ENCODE assay signal across 15 cellular contexts in the genomic region with DNA sequence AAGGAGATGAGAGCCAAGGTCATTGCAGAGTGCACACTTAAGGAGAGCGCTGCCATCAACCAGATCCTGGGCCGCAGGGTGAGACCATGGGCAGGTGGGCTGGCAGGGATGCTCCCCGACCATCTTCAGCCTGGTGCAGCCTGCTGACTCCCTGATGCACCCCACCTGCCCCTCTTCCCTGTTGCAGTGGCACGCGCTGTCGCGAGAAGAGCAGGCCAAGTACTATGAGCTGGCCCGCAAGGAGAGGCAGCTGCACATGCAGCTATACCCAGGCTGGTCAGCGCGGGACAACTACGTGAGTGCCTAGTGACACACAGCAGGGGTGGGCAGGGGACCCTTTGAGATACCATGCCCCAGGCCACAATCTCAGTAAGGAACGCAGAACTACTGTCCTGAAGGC. TPM values are rescaled to one million over a fixed set of nuclear protein-coding genes. Genes with fewer than 3 reads are reported as not detected.
DNase-seq lines count a peak whose midpoint lies in the region; ATAC-seq and TF ChIP-seq lines count a peak whose summit lies in the region.
"Had no signal": no experiment of that assay in that cellular context is flagged by ENCODE, and none has a peak within 500 bp of the region (broad histone marks: within the 10 kb centered on the region; RNA-seq: fewer than 3 reads in every experiment).

No MANE protein-coding gene starts in this region.

- H3K36me3 ChIP-seq in lower lobe of right lung (peaks cover 85% of the 10 kb centered on the region), GM23338 (ENCODE audit: insufficient read depth) (peaks cover 6% of the 10 kb centered on the region; the same call in 1 of the 2 replicates)

- POLR2A ChIA-PET in activated CD8-positive, alpha-beta T cell treated with anti-CD3 and anti-CD28 coated beads for 36 hours (lab: Charles Lee): interaction anchor here (1.1 to 9.6 kb wide), 5 partner anchors 7 to 135 kb away, joined by 3 to 63 read pairs (median 4); no protein-coding TSS in a partner anchor

- ATAC-seq in left cardiac atrium (no peak), right cardiac atrium (no peak), lower lobe of right lung (no peak), GM23338 (no peak)
- no peak for ATAC-seq in activated CD8-positive, alpha-beta T cell treated with anti-CD3 and anti-CD28 coated beads for 36 hours
- ATAC-seq: heart right ventricle had no signal

- CTCF ChIA-PET in activated CD8-positive, alpha-beta T cell treated with anti-CD3 and anti-CD28 coated beads for 36 hours (lab: Charles Lee): interaction anchor here (5.3 to 38.2 kb wide), 3 partner anchors 8 to 116 kb away, joined by 27 to 1049 read pairs (median 101); no protein-coding TSS in a partner anchor

- intact Hi-C loops in left cardiac atrium (cut with DNase I) (loop anchor here (5.0 kb wide), 2 partner anchors 41 to 101 kb away; no protein-coding TSS in a partner anchor), right cardiac atrium (cut with DNase I) (loop anchor here (5.0 to 10.0 kb wide), 2 partner anchors 41 to 98 kb away; no protein-coding TSS in a partner anchor), lower lobe of right lung (cut with DNase I) (no loop called here)
- intact Hi-C loops in activated CD8-positive, alpha-beta T cell treated with anti-CD3 and anti-CD28 coated beads for 36 hours (cut with micrococcal nuclease): no loop called here

- no peak overlapping the region for H3K4me2 ChIP-seq in GM23338

- no peaks in the 10 kb centered on the region for H3K9me3 Mint-ChIP-seq in activated CD8-positive, alpha-beta T cell treated with anti-CD3 and anti-CD28 coated beads for 36 hours
- H3K9me3 Mint-ChIP-seq in type B pancreatic cell (no peaks in the 10 kb centered on the region), GM23338 (no peaks in the 10 kb centered on the region)
- H3K9me3 Mint-ChIP-seq: dendritic cell treated with granulocyte-macrophage colony-stimulating factor and Interleukin-4, amounts not matched to agents 40 ng/mL and 50 ng/mL, for 4 days; T-helper 1 cell treated with Interleukin-12 subunit alpha and Interleukin-12 subunit beta and Interleukin-4 antibody, amounts not matched to agents 30 μg/mL and 1 μg/mL, for 36 hours had no signal

- no peak overlapping the region for H3K4me3 Mint-ChIP-seq in activated CD8-positive, alpha-beta T cell treated with anti-CD3 and anti-CD28 coated beads for 36 hours
- H3K4me3 Mint-ChIP-seq in type B pancreatic cell (no peak overlapping the region), GM23338 (no peak overlapping the region)
- H3K4me3 Mint-ChIP-seq: dendritic cell treated with granulocyte-macrophage colony-stimulating factor and Interleukin-4, amounts not matched to agents 40 ng/mL and 50 ng/mL, for 4 days; T-helper 1 cell treated with Interleukin-12 subunit alpha and Interleukin-12 subunit beta and Interleukin-4 antibody, amounts not matched to agents 30 μg/mL and 1 μg/mL, for 36 hours had no signal

- peaks cover 42% of the 10 kb centered on the region for H3K36me3 Mint-ChIP-seq in activated CD8-positive, alpha-beta T cell treated with anti-CD3 and anti-CD28 coated beads for 36 hours (ENCODE audit: low read depth)
- H3K36me3 Mint-ChIP-seq in type B pancreatic cell (peaks cover 3% of the 10 kb centered on the region), GM23338 (ENCODE audit: low read depth) (peaks cover 25% of the 10 kb centered on the region)

- peaks cover 8% of the 10 kb centered on the region; the same call in 1 of the 2 replicates for H3F3A ChIP-seq in GM23338 (replicated peaks; ENCODE audit: low read depth)

- no peaks in the 10 kb centered on the region for H3K9me2 ChIP-seq in GM23338 (ENCODE audit: insufficient read depth)

- peaks cover 8% of the 10 kb centered on the region for H3K79me2 ChIP-seq in GM23338 (replicated peaks; ENCODE audit: insufficient read depth)

- H3K27ac ChIP-seq in right cardiac atrium (ENCODE audit: low read length) (no peak overlapping the region), lower lobe of right lung (no peak overlapping the region), GM23338 (ENCODE audit: low read depth) (no peak overlapping the region)
- H3K27ac ChIP-seq: heart right ventricle, parathyroid adenoma had no signal

- H3K4me1 ChIP-seq in right cardiac atrium (ENCODE audit: control insufficient read depth, insufficient read depth, low read length): peaks cover 5% of the 10 kb centered on the region
- peaks cover 30% of the 10 kb centered on the region for H3K4me1 ChIP-seq in lower lobe of right lung
- H3K4me1 ChIP-seq in GM23338 (ENCODE audit: insufficient read depth): peaks cover 6% of the 10 kb centered on the region; the same call in 1 of the 2 replicates

- H3K27ac Mint-ChIP-seq in activated CD8-positive, alpha-beta T cell treated with anti-CD3 and anti-CD28 coated beads for 36 hours: peak overlapping the region; percentile 43
- H3K27ac Mint-ChIP-seq in type B pancreatic cell (no peak overlapping the region), GM23338 (no peak overlapping the region)
- H3K27ac Mint-ChIP-seq: dendritic cell treated with granulocyte-macrophage colony-stimulating factor and Interleukin-4, amounts not matched to agents 40 ng/mL and 50 ng/mL, for 4 days; T-helper 1 cell treated with Interleukin-12 subunit alpha and Interleukin-12 subunit beta and Interleukin-4 antibody, amounts not matched to agents 30 μg/mL and 1 μg/mL, for 36 hours had no signal

- H3K4me3 ChIP-seq in right cardiac atrium (ENCODE audit: low read length) (no peak overlapping the region), lower lobe of right lung (no peak overlapping the region), GM23338 (no peak overlapping the region)
- H3K4me3 ChIP-seq: heart right ventricle had no signal

- H4K20me1 ChIP-seq in GM23338 (replicated peaks; ENCODE audit: insufficient read depth): peaks cover 35% of the 10 kb centered on the region

- 93% methylated on average over 12 of the region's 12 CpGs for WGBS in right cardiac atrium

- H3K27me3 ChIP-seq in right cardiac atrium (ENCODE audit: control insufficient read depth, insufficient read depth): no peaks in the 10 kb centered on the region
- H3K27me3 ChIP-seq in lower lobe of right lung (ENCODE audit: low read depth): no peaks in the 10 kb centered on the region
- no peaks in the 10 kb centered on the region for H3K27me3 ChIP-seq in GM23338 (ENCODE audit: insufficient read depth)
- H3K27me3 ChIP-seq: heart right ventricle had no signal

- H3K27me3 Mint-ChIP-seq in activated CD8-positive, alpha-beta T cell treated with anti-CD3 and anti-CD28 coated beads for 36 hours: no peaks in the 10 kb centered on the region
- no peaks in the 10 kb centered on the region for H3K27me3 Mint-ChIP-seq in type B pancreatic cell
- H3K27me3 Mint-ChIP-seq in GM23338 (ENCODE audit: insufficient read depth, low read depth, poor library complexity): peaks cover 9% of the 10 kb centered on the region
- H3K27me3 Mint-ChIP-seq: dendritic cell treated with granulocyte-macrophage colony-stimulating factor and Interleukin-4, amounts not matched to agents 40 ng/mL and 50 ng/mL, for 4 days had no signal

- DNase-seq in left cardiac atrium (peak; percentile 21), right cardiac atrium (no peak), lower lobe of right lung (peak; percentile 36), type B pancreatic cell (ENCODE audit: extremely low spot score, unreplicated experiment) (peak; percentile 62), GM23338 (ENCODE audit: low spot score) (no peak), GM19240 (ENCODE audit: insufficient read length, low spot score) (no peak), DMS153 (lab: John Stamatoyannopoulos, UW) (no peak)
- DNase-seq in activated CD8-positive, alpha-beta T cell treated with anti-CD3 and anti-CD28 coated beads for 36 hours: no peak
- DNase-seq: activated CD4-positive, CD25-positive, alpha-beta regulatory T cell treated with anti-CD3 and anti-CD28 coated beads, Interleukin-2, amount 50 U/mL, for 72 hours; activated T-cell treated with anti-CD3 and anti-CD28 coated beads, Interleukin-2, amount 50 U/mL, for 48 hours; heart right ventricle; stimulated activated CD4-positive, alpha-beta T cell treated with anti-CD3 and anti-CD28 coated beads, Interleukin-12 subunit alpha, Interleukin-12 subunit beta, amount 100 ng/mL, for 4 hours had no signal

- H3K4me1 Mint-ChIP-seq in activated CD8-positive, alpha-beta T cell treated with anti-CD3 and anti-CD28 coated beads for 36 hours (ENCODE audit: low read depth): peaks cover 60% of the 10 kb centered on the region
- H3K4me1 Mint-ChIP-seq in type B pancreatic cell (ENCODE audit: unreplicated experiment): peaks cover 23% of the 10 kb centered on the region
- peaks cover 8% of the 10 kb centered on the region for H3K4me1 Mint-ChIP-seq in GM23338

- H3K9me3 ChIP-seq in right cardiac atrium (ENCODE audit: control insufficient read depth, low read length): no peaks in the 10 kb centered on the region
- H3K9me3 ChIP-seq in lower lobe of right lung: no peaks in the 10 kb centered on the region
- H3K9me3 ChIP-seq: heart right ventricle had no signal

- no peak for TF ChIP-seq CTCF in activated CD8-positive, alpha-beta T cell treated with anti-CD3 and anti-CD28 coated beads for 36 hours (IDR thresholded peaks at IDR 0.05)
- TF ChIP-seq CTCF in lower lobe of right lung (IDR thresholded peaks at IDR 0.05) (no peak), type B pancreatic cell (conservative IDR thresholded peaks at IDR 0.05) (no peak), GM23338 (conservative IDR thresholded peaks at IDR 0.05; ENCODE audit: low read depth in 2 of 2) (no peak)

- no peak overlapping the region for H2AFZ ChIP-seq in GM23338
- H2AFZ ChIP-seq: parathyroid adenoma had no signal

TF ChIP-seq in GM23338, 12 proteins besides CTCF, POLR2A, EP300 and RAD21 (continues in another document):
- no peak for TF ChIP-seq STAT1 (IDR thresholded peaks at IDR 0.05; ENCODE audit: unreplicated experiment)
- TF ChIP-seq EZH2 (IDR thresholded peaks at IDR 0.05; ENCODE audit: low read depth, unreplicated experiment): no peak
- TF ChIP-seq JUNB (IDR thresholded peaks at IDR 0.05; ENCODE audit: unreplicated experiment): no peak
- TF ChIP-seq POLR2AphosphoS5 (IDR thresholded peaks at IDR 0.05; ENCODE audit: low read depth): no peak

RNA-seq across cellular contexts. Expression of gene TCF7, which starts 28.3 kb away (rescaled TPM):
- 1 to 10 TPM; 2.4 to 3.3 TPM for total RNA-seq in left cardiac atrium
- total RNA-seq in right cardiac atrium: 1 to 10 TPM; 1.3 to 4.0 (median 3.4) TPM
- 4.4 TPM for polyA plus RNA-seq in right cardiac atrium
- total RNA-seq in activated CD8-positive, alpha-beta T cell treated with anti-CD3 and anti-CD28 coated beads for 36 hours: 10 to 100 TPM; 47.4 to 50.3 TPM
- total RNA-seq in lower lobe of right lung: 5.7 TPM
- 6.2 and 11.7 TPM in 2 replicates for total RNA-seq in type B pancreatic cell (ENCODE audit: low replicate concordance)
- 8.1 and 9.7 TPM in 2 replicates for total RNA-seq in GM23338 (2014; rRNA removed; shearing (Covaris generic))
- 5.2 and 5.6 TPM in 2 replicates for polyA plus RNA-seq in GM23338 (2016; fragmentation: Nextera tagmentation; extraction: Ambion mirVana)

RNA-seq across cellular contexts. Expression of gene SKP1, which starts 33.9 kb away (rescaled TPM):
- total RNA-seq in left cardiac atrium (100 to 1,000 TPM; 391 to 436 TPM), right cardiac atrium (100 to 1,000 TPM; 459 to 523 (median 498) TPM), lower lobe of right lung (249 TPM), type B pancreatic cell (ENCODE audit: low replicate concordance) (308 and 332 TPM in 2 replicates)
- polyA plus RNA-seq in right cardiac atrium (698 TPM), GM23338 (2016; fragmentation: Nextera tagmentation; extraction: Ambion mirVana) (344 and 440 TPM in 2 replicates)
- 100 to 1,000 TPM; 235 to 242 TPM for total RNA-seq in activated CD8-positive, alpha-beta T cell treated with anti-CD3 and anti-CD28 coated beads for 36 hours
- total RNA-seq in GM23338 (2014; rRNA removed; shearing (Covaris generic)): 244 and 366 TPM in 2 replicates

Comparison
In these comparisons a context has a peak if more than half of its experiments do, and no peak if none do; other contexts are left out.
1. DNase-seq: peak in left cardiac atrium (single experiment), lower lobe of right lung (single experiment) and type B pancreatic cell (single experiment); none in right cardiac atrium (0 of 3), activated CD8-positive, alpha-beta T cell treated with anti-CD3 and anti-CD28 coated beads for 36 hours (single experiment), GM23338 (single experiment), GM19240 (single experiment) and DMS153 (single experiment).
2. intact Hi-C loops: an anchor here in left cardiac atrium (5.0 kb wide) and right cardiac atrium (5.0 to 10.0 kb wide); none called in activated CD8-positive, alpha-beta T cell treated with anti-CD3 and anti-CD28 coated beads for 36 hours and lower lobe of right lung.